9 cellular contexts compared by ENCODE assay signal in the genomic region with DNA sequence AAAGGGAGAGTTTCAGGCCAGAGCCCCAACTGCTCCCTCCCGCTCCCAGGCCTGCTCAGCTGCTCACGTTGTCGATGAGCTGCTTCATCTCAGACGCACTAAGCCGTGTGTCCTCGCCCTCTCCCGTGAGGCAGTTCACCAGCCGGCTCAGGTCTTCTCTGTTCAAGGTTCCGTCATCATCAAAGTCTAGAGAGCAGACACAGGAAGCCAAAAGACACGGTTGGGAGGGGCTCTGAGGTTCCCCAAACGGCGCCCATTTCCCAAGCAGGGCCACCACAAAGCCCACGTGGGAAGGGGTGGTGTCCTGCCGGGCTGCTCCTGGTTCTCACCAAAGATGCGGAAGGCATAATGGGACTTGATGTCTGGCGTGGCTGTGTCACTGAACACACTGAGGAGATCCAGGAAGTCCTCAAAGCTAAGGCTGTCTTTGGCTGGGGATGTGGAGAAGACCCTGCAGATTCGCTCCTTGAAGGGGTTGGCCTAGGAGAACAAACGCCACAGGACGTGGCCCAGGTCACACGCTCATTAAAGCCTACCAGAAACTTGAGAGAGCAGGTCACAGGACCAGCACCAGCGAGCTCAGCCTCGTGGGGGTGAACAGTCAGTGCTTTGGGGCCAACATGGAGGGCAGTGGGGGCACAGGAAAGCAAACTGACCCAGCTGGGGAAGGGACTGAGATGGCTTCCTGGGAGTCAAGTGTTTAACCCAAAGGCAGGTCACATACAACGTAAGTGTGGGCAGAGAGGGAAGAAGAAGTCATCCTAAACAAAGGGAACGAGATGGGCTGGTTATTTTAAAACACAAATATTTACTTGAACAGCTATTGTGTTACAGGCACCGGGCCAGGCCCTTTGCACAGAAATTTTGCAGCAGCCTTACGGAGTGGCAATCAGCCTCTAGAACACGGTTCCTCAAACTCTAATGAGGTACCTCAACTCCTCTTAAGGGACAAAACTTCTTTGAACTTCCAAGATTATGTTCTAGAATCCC. TPM values are rescaled to one million over a fixed set of nuclear protein-coding genes. Genes with fewer than 3 reads are reported as not detected.
DNase-seq lines count a peak whose midpoint lies in the region; ATAC-seq and TF ChIP-seq lines count a peak whose summit lies in the region.
"Had no signal": no experiment of that assay in that cellular context is flagged by ENCODE, and none has a peak within 500 bp of the region (broad histone marks: within the 10 kb centered on the region; RNA-seq: fewer than 3 reads in every experiment).

No MANE protein-coding gene starts in this region.

- no peaks in the 10 kb centered on the region for H3K9me2 ChIP-seq in SK-N-SH

- 0 out of 2 replicates have a peak overlapping the region, but pooled peaks have one; percentile 77 for H3K4me2 ChIP-seq in SK-N-SH

- no peak for ATAC-seq in SK-N-SH treated with all-trans-retinoic acid at 6 μM for 48 hours
- no peak for ATAC-seq in GM21360 (IDR thresholded peaks at IDR 0.05; ENCODE audit: unreplicated experiment)

- H3F3A ChIP-seq in SK-N-SH (replicated peaks; ENCODE audit: insufficient read depth), result no peaks in the 10 kb centered on the region

- H2AFZ ChIP-seq in SK-N-SH (ENCODE audit: low read depth), result no peak overlapping the region

- no peak for DNase-seq in SK-N-SH
- DNase-seq in activated T-cell treated with anti-CD3 and anti-CD28 coated beads, Interleukin-2, amount 50 U/mL, for 48 hours, result peak; percentile 73 to 76
- peak; percentile 50 for DNase-seq in medulla oblongata (ENCODE audit: extremely low spot score)
- DNase-seq in stimulated activated CD8-positive, alpha-beta memory T cell treated with anti-CD3 and anti-CD28 coated beads, Interleukin-7, amount 100 ng/mL, for 1 hour (ENCODE audit: low read depth in 2 of 2), result peak; percentile 53 to 58
- no peak for DNase-seq in SJCRH30
- no peak for DNase-seq in NCI-H82 treated with DMSO at 0.1 percent for 48 hours (lab: John Stamatoyannopoulos, UW; ENCODE audit: unreplicated experiment)

- H3K36me3 ChIP-seq in SK-N-SH (replicated peaks in 1 of 2; ENCODE audit: control insufficient read depth in 1 of 2, insufficient read depth in 2 of 2, low read length in 1 of 2) (peaks cover 6 to 43% of the 10 kb centered on the region in 2 experiments), SJCRH30 (no peaks in the 10 kb centered on the region)

- H3K9me3 ChIP-seq in SK-N-SH (no peaks in the 10 kb centered on the region), SJCRH30 (replicated peaks) (no peaks in the 10 kb centered on the region)

- TF ChIP-seq CTCF in SK-N-SH (IDR thresholded peaks at IDR 0.05), result no peak

- H3K27ac ChIP-seq in SK-N-SH (ENCODE audit: low read depth in 2 of 2, low read length in 1 of 2), result no peak overlapping the region
- no peak overlapping the region for H3K27ac ChIP-seq in SJCRH30

- TF ChIP-seq RAD21 in SK-N-SH (IDR thresholded peaks at IDR 0.05; ENCODE audit: low read length), result no peak

- no peak overlapping the region for H3K9ac ChIP-seq in SK-N-SH

- peaks cover 5 to 9% of the 10 kb centered on the region in 2 experiments; a peak in 2 of 4 replicates for H3K4me1 ChIP-seq in SK-N-SH (ENCODE audit: control insufficient read depth in 1 of 2, insufficient read depth in 2 of 2, low read depth in 1 of 2, low read length in 1 of 2)
- H3K4me1 ChIP-seq in SJCRH30, result peaks cover 6% of the 10 kb centered on the region; the same call in 1 of the 2 replicates

- H3K4me3 ChIP-seq in SK-N-SH (ENCODE audit: low read depth in 2 of 2, low read length in 1 of 2) (no peak overlapping the region), SJCRH30 (no peak overlapping the region)

- POLR2A ChIA-PET in SK-N-SH (lab: Yijun Ruan, JAX), result interaction anchor here (0.5 kb wide), 1 partner anchor 30 kb away, joined by 5 read pairs; no protein-coding TSS in a partner anchor

- 90% methylated on average over 26 of the region's 27 CpGs for WGBS in SK-N-SH (ENCODE audit: low lambda C conversion rate)

- H3K79me2 ChIP-seq in SK-N-SH (ENCODE audit: insufficient read depth), result peaks cover 26% of the 10 kb centered on the region

- CTCF ChIA-PET in SK-N-SH (lab: Yijun Ruan, JAX), result interaction anchor here (2.9 to 5.4 kb wide), 4 partner anchors 10 to 87 kb away, joined by 11 to 35 read pairs (median 18); a partner anchor contains a TSS

- no peaks in the 10 kb centered on the region for H3K27me3 ChIP-seq in SK-N-SH (ENCODE audit: insufficient read depth)
- no peaks in the 10 kb centered on the region for H3K27me3 ChIP-seq in SJCRH30

- H4K20me1 ChIP-seq in SK-N-SH (ENCODE audit: insufficient read depth), result no peaks in the 10 kb centered on the region

- no peak for TF ChIP-seq EP300 in SK-N-SH (IDR thresholded peaks at IDR 0.05; ENCODE audit: borderline replicate concordance in 1 of 2, low read depth in 1 of 2, low read length in 1 of 2)

TF ChIP-seq in SK-N-SH, 30 proteins besides CTCF, POLR2A, EP300 and RAD21 (continues in another document):
- TF ChIP-seq NFIC (IDR thresholded peaks at IDR 0.05; ENCODE audit: borderline replicate concordance), result no peak
- TF ChIP-seq GABPA (IDR thresholded peaks at IDR 0.05; ENCODE audit: low read depth), result no peak
- TF ChIP-seq EZH2phosphoT487 (IDR thresholded peaks at IDR 0.05; ENCODE audit: borderline replicate concordance, low read depth), result no peak
- TF ChIP-seq, protein P1, sequence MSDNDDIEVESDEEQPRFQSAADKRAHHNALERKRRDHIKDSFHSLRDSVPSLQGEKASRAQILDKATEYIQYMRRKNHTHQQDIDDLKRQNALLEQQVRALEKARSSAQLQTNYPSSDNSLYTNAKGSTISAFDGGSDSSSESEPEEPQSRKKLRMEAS (IDR thresholded peaks at IDR 0.05; ENCODE audit: low read depth), result no peak
- TF ChIP-seq, protein P2, sequence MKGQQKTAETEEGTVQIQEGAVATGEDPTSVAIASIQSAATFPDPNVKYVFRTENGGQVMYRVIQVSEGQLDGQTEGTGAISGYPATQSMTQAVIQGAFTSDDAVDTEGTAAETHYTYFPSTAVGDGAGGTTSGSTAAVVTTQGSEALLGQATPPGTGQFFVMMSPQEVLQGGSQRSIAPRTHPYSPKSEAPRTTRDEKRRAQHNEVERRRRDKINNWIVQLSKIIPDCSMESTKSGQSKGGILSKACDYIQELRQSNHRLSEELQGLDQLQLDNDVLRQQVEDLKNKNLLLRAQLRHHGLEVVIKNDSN (IDR thresholded peaks at IDR 0.05; ENCODE audit: borderline replicate concordance, low read depth), result no peak
- TF ChIP-seq TEAD4 (IDR thresholded peaks at IDR 0.05; ENCODE audit: borderline replicate concordance, insufficient read depth), result no peak

TF ChIP-seq in SK-N-SH treated with all-trans-retinoic acid at 6 μM for 48 hours, 23 proteins besides CTCF, POLR2A, EP300 and RAD21:
- TF ChIP-seq PPARA (CRISPR knock-in tag; IDR thresholded peaks at IDR 0.05; ENCODE audit: borderline replicate concordance) (no peak), TCF4 (CRISPR knock-in tag; IDR thresholded peaks at IDR 0.05; ENCODE audit: borderline replicate concordance) (no peak)
- TF ChIP-seq, protein P3, sequence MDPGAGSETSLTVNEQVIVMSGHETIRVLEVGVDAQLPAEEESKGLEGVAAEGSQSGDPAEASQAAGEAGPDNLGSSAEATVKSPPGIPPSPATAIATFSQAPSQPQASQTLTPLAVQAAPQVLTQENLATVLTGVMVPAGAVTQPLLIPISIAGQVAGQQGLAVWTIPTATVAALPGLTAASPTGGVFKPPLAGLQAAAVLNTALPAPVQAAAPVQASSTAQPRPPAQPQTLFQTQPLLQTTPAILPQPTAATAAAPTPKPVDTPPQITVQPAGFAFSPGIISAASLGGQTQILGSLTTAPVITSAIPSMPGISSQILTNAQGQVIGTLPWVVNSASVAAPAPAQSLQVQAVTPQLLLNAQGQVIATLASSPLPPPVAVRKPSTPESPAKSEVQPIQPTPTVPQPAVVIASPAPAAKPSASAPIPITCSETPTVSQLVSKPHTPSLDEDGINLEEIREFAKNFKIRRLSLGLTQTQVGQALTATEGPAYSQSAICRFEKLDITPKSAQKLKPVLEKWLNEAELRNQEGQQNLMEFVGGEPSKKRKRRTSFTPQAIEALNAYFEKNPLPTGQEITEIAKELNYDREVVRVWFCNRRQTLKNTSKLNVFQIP (CRISPR knock-in tag; IDR thresholded peaks at IDR 0.05; ENCODE audit: borderline replicate concordance, low read depth), result no peak
TF ChIP-seq in SK-N-SH treated with all-trans-retinoic acid at 6 μM for 48 hours: peak in this region for 0.

RNA-seq across cellular contexts. Expression of a gene that starts 2.4 kb away (rescaled TPM):
- polyA plus RNA-seq in SK-N-SH (2012; rRNA removed), result 74.7 and 87.9 TPM in 2 replicates
- 52.7 and 60.3 TPM in 2 replicates for polyA plus RNA-seq in SK-N-SH (2012; cell fraction: cytosol; rRNA removed)
- polyA plus RNA-seq in SK-N-SH (2012; cell fraction: nucleus; rRNA removed), result 63.1 and 96.6 TPM in 2 replicates
- 12.7 and 15.6 TPM in 2 replicates for total RNA-seq in SJCRH30 (2014; rRNA removed; shearing (Covaris generic))

RNA-seq across cellular contexts. Expression of a gene that starts 2.7 kb away (rescaled TPM):
- 2.2 and 2.4 TPM in 2 replicates for polyA plus RNA-seq in SK-N-SH (2012; rRNA removed)
- 0.93 and 2.1 TPM in 2 replicates for polyA plus RNA-seq in SK-N-SH (2012; cell fraction: cytosol; rRNA removed)
- polyA plus RNA-seq in SK-N-SH (2012; cell fraction: nucleus; rRNA removed), result 4.0 and 5.3 TPM in 2 replicates
- 1.8 and 2.7 TPM in 2 replicates for total RNA-seq in SJCRH30 (2014; rRNA removed; shearing (Covaris generic))

RNA-seq across cellular contexts. Expression of a gene that starts 18.0 kb away (rescaled TPM):
- 0.03 and 0.06 TPM in 2 replicates for polyA plus RNA-seq in SK-N-SH (2012; rRNA removed)
- polyA plus RNA-seq in SK-N-SH (2012; cell fraction: cytosol; rRNA removed), result 0.01 TPM in 1 of 2 replicates, not detected in the other
- 0.38 and 1.1 TPM in 2 replicates for polyA plus RNA-seq in SK-N-SH (2012; cell fraction: nucleus; rRNA removed)
- total RNA-seq in SJCRH30 (2014; rRNA removed; shearing (Covaris generic)), result not detected in 2 replicates
- total RNA-seq: RPMI7951 had no signal

RNA-seq across cellular contexts. Expression of a gene that starts 30.2 kb away (rescaled TPM):
- polyA plus RNA-seq in SK-N-SH (2012; rRNA removed), result 15.2 and 38.9 TPM in 2 replicates
- polyA plus RNA-seq in SK-N-SH (2012; cell fraction: cytosol; rRNA removed), result 16.4 and 18.3 TPM in 2 replicates
- polyA plus RNA-seq in SK-N-SH (2012; cell fraction: nucleus; rRNA removed), result 48.9 and 49.5 TPM in 2 replicates
- total RNA-seq in SJCRH30 (2014; rRNA removed; shearing (Covaris generic)), result 2.1 and 2.2 TPM in 2 replicates

RNA-seq across cellular contexts. Expression of a gene that starts 34.1 kb away (rescaled TPM):
- 48.2 and 66.5 TPM in 2 replicates for polyA plus RNA-seq in SK-N-SH (2012; rRNA removed)
- polyA plus RNA-seq in SK-N-SH (2012; cell fraction: cytosol; rRNA removed), result 64.3 and 64.8 TPM in 2 replicates
- 26.8 and 34.3 TPM in 2 replicates for polyA plus RNA-seq in SK-N-SH (2012; cell fraction: nucleus; rRNA removed)
- total RNA-seq in SJCRH30 (2014; rRNA removed; shearing (Covaris generic)), result 88.9 and 93.4 TPM in 2 replicates

Comparison
In these comparisons a context has a peak if more than half of its experiments do, and no peak if none do; other contexts are left out.
1. DNase-seq: peak in activated T-cell treated with anti-CD3 and anti-CD28 coated beads, Interleukin-2, amount 50 U/mL, for 48 hours (2 of 2), medulla oblongata (single experiment) and stimulated activated CD8-positive, alpha-beta memory T cell treated with anti-CD3 and anti-CD28 coated beads, Interleukin-7, amount 100 ng/mL, for 1 hour (2 of 2); none in SK-N-SH (single experiment), SJCRH30 (0 of 2) and NCI-H82 treated with DMSO at 0.1 percent for 48 hours (single experiment).